ENCODE assay signal across 16 cellular contexts in the genomic region with DNA sequence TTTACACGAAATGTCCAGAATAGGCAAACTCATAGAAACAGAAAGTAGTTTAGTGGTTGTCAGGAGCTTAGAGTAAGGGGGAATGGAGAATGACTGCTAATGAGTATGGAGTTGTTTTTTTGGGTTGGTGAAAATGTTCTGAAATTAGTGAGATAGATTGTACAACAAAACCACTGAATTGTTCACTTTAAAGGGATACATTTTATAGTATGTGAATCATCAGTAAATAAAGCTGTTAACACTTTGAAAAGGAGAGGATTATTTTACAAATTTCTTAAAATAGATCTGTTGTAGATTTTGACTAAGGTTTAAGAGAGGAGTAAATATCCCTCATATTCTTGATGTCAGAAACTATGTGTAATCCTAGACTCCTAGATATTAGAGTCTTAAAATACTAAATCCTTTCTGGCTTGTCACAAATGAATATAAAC.
DNase-seq lines count a peak whose midpoint lies in the region; ATAC-seq, FAIRE-seq and TF ChIP-seq lines count a peak whose summit lies in the region.
"Had no signal": no experiment of that assay in that cellular context is flagged by ENCODE, and none has a peak within 500 bp of the region (broad histone marks: within the 10 kb centered on the region; RNA-seq: fewer than 3 reads in every experiment).

No MANE protein-coding gene starts in this region.

- H3K4me3 ChIP-seq in bronchial epithelial cell (ENCODE audit: low read depth, low read length) = no peak overlapping the region
- no peak overlapping the region for H3K4me3 ChIP-seq in OCI-LY7 (ENCODE audit: low read depth, low read length, poor library complexity, severe bottlenecking)
- no peak overlapping the region for H3K4me3 ChIP-seq in gastroesophageal sphincter
- H3K4me3 ChIP-seq in pancreas = no peak overlapping the region
- H3K4me3 ChIP-seq: vagina had no signal

- H3K4me1 ChIP-seq in OCI-LY7 (ENCODE audit: insufficient read depth, low read length, poor library complexity, severe bottlenecking) = no peaks in the 10 kb centered on the region
- peaks cover 0 to 38% (median 0%) of the 10 kb centered on the region in 3 donors for H3K4me1 ChIP-seq in gastroesophageal sphincter
- peaks cover 4 to 21% (median 12%) of the 10 kb centered on the region in 3 donors for H3K4me1 ChIP-seq in pancreas

- H3K79me2 ChIP-seq in OCI-LY7 (ENCODE audit: insufficient read depth, low read depth, low read length) = no peaks in the 10 kb centered on the region

- ATAC-seq in GM21360 (IDR thresholded peaks at IDR 0.05; ENCODE audit: unreplicated experiment) = peak; percentile 57
- peak; percentile 57 for ATAC-seq in HG03097 (IDR thresholded peaks at IDR 0.05; ENCODE audit: low FRiP score, unreplicated experiment)
- ATAC-seq in gastroesophageal sphincter = no peak
- no peak for ATAC-seq in pancreas

- no peak overlapping the region for H2AFZ ChIP-seq in OCI-LY7 (ENCODE audit: low read length)

- no peak for TF ChIP-seq EP300 in gastroesophageal sphincter (IDR thresholded peaks at IDR 0.05)

- POLR2A ChIA-PET in OCI-LY7 (lab: Charles Lee) = interaction anchor here (0.6 kb wide), 2 partner anchors 52 to 80 kb away, joined by 3 to 11 read pairs; no protein-coding TSS in a partner anchor

- intact Hi-C loops in OCI-LY7 (cut with micrococcal nuclease; ENCODE audit: unreplicated experiment) (no loop called here), pancreas (cut with DNase I) (no loop called here)

- BruUV-seq in OCI-LY7 (replicated peaks; lab: Mats Ljungman, UMichigan) = no TSS peak

- H3K4me2 ChIP-seq in OCI-LY7 (ENCODE audit: low read length) = no peak overlapping the region

- H3K9me2 ChIP-seq in OCI-LY7 (ENCODE audit: insufficient read depth, low read length) = no peaks in the 10 kb centered on the region

- CTCF ChIA-PET in OCI-LY7 (lab: Charles Lee; ENCODE audit: unreplicated experiment) = no interaction called here

- H3K27me3 ChIP-seq in bronchial epithelial cell (ENCODE audit: control insufficient read depth, insufficient read depth, low read length) = no peaks in the 10 kb centered on the region
- H3K27me3 ChIP-seq in gastroesophageal sphincter = no peaks in the 10 kb centered on the region
- no peaks in the 10 kb centered on the region for H3K27me3 ChIP-seq in pancreas
- H3K27me3 ChIP-seq: brain microvascular endothelial cell, vagina had no signal

- FAIRE-seq in bronchial epithelial cell (lab: Jason Lieb, UNC) (no peak), pancreas (lab: Jason Lieb, UNC) (no peak)

- WGBS in gastroesophageal sphincter (ENCODE audit: low coverage in 1 of 2), 2 donors = 73 to 77% methylated on average over 1 of the region's 1 CpG
- WGBS in pancreas, 2 donors = 88 to 90% methylated on average over 1 of the region's 1 CpG

- no peaks in the 10 kb centered on the region for H4K20me1 ChIP-seq in OCI-LY7 (ENCODE audit: insufficient read depth, low read length)

- H3K27ac ChIP-seq in OCI-LY7 (ENCODE audit: low read depth, low read length, poor library complexity, severe bottlenecking) = no peak overlapping the region
- no peak overlapping the region for H3K27ac ChIP-seq in gastroesophageal sphincter
- no peak overlapping the region for H3K27ac ChIP-seq in pancreas
- H3K27ac ChIP-seq: brain microvascular endothelial cell, vagina had no signal

- H3K36me3 ChIP-seq in bronchial epithelial cell (ENCODE audit: control insufficient read depth, insufficient read depth, low read length) (no peaks in the 10 kb centered on the region), OCI-LY7 (ENCODE audit: insufficient read depth, low read length) (no peaks in the 10 kb centered on the region; the same call in 1 of the 2 replicates), gastroesophageal sphincter (no peaks in the 10 kb centered on the region), pancreas (no peaks in the 10 kb centered on the region)
- H3K36me3 ChIP-seq: brain microvascular endothelial cell, vagina had no signal

- TF ChIP-seq CTCF in bronchial epithelial cell (IDR thresholded peaks at IDR 0.05; ENCODE audit: insufficient read depth, low read length, severe bottlenecking) (no peak), OCI-LY7 (conservative IDR thresholded peaks at IDR 0.05; ENCODE audit: low read length) (no peak), GM13977 (IDR thresholded peaks at IDR 0.05; ENCODE audit: extremely low read depth, insufficient read depth, missing control alignments) (no peak), gastroesophageal sphincter (IDR thresholded peaks at IDR 0.05) (no peak), pancreas (IDR thresholded peaks at IDR 0.05) (no peak)

- no peak for TF ChIP-seq POLR2A in gastroesophageal sphincter (IDR thresholded peaks at IDR 0.05)

- H3K9me3 ChIP-seq in OCI-LY7 (ENCODE audit: low read length) (no peaks in the 10 kb centered on the region), gastroesophageal sphincter (no peaks in the 10 kb centered on the region), pancreas (no peaks in the 10 kb centered on the region)
- H3K9me3 ChIP-seq: vagina had no signal

- in situ Hi-C loops in GM13977 (cut with MboI; ENCODE audit: low pct_unique_long_range_greater_than_20kb, low sequenced_read_pairs, unreplicated experiment) = loop anchor here (10.0 to 25.0 kb wide), 3 partner anchors 252 to 448 kb away; no protein-coding TSS in a partner anchor

- DNase-seq in EH (ENCODE audit: low read depth) = peak; percentile 35
- peak; percentile 23 for DNase-seq in bronchial epithelial cell (ENCODE audit: low read depth)
- no peak for DNase-seq in OCI-LY7 (ENCODE audit: low spot score)
- no peak for DNase-seq in GM13977 (ENCODE audit: low spot score)
- DNase-seq in pancreas = no peak
- DNase-seq: activated B cell treated with CpG ODN at 0.5 μM for 24 hours; activated T-cell treated with anti-CD3 and anti-CD28 coated beads, Interleukin-2, amount 50 U/mL, for 1 hour; brain microvascular endothelial cell; DMS79; effector CD8-positive, alpha-beta T cell; foreskin melanocyte; kidney glomerular epithelial cell had no signal

Comparison
In these comparisons a context has a peak if more than half of its experiments do, and no peak if none do; other contexts are left out.
1. DNase-seq: peak in EH (single experiment) and bronchial epithelial cell (single experiment); none in OCI-LY7 (single experiment), GM13977 (single experiment) and pancreas (0 of 6).
2. ATAC-seq: peak in GM21360 (single experiment) and HG03097 (single experiment); none in gastroesophageal sphincter (single experiment) and pancreas (0 of 4).